In the genomic region with DNA sequence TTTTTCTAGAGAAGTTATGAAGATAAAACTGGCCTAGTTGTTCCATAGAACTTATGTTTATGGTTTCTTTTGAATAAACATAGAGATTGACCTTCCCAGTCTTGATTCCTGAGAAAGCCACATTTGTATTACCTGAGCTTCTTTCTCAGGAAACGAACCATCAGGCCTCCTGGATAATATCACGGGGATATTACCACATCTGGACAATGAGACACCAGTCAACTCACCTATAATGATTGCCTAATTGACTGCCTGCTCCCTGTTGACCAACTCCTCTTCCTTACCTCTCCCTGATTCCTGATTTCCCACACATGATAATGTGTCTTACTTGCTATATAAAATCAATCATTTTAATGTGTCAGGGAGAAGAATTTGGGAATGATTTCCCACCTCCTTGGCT, we compare ENCODE assay signal across 32 cellular contexts.
A peak's percentile ranks its signal among the peaks of the same experiment; 100 is the strongest.
DNase-seq lines count a peak whose midpoint lies in the region; ATAC-seq, FAIRE-seq and TF ChIP-seq lines count a peak whose summit lies in the region.
"Had no signal": no experiment of that assay in that cellular context is flagged by ENCODE, and none has a peak within 500 bp of the region (broad histone marks: within the 10 kb centered on the region; RNA-seq: fewer than 3 reads in every experiment).

No MANE protein-coding gene starts in this region.

- H3K9me2 ChIP-seq in SU-DHL-6 (replicated peaks; ENCODE audit: insufficient read depth, low read length), result no peaks in the 10 kb centered on the region
- H3K9me2 ChIP-seq: SK-N-SH had no signal

- H3K4me3 ChIP-seq in BLaER1 (no peak overlapping the region), SU-DHL-6 (ENCODE audit: insufficient read depth, low read length, poor library complexity, severe bottlenecking) (no peak overlapping the region), keratinocyte (ENCODE audit: control insufficient read depth in 2 of 3, extremely low read depth in 1 of 3, insufficient read depth in 2 of 3, low read depth in 1 of 3, low read length in 3 of 3) (no peak overlapping the region), neural progenitor cell (no peak overlapping the region)
- H3K4me3 ChIP-seq: body of pancreas, gastroesophageal sphincter, lung, ovary, upper lobe of left lung had no signal

- DNase-seq in keratinocyte (ENCODE audit: low read depth, low spot score), result no peak
- DNase-seq in HK-2 (ENCODE audit: unreplicated experiment), result no peak
- no peak for DNase-seq in activated naive CD4-positive, alpha-beta T cell treated with anti-CD3 and anti-CD28 coated beads, Interleukin-2, amount 50 U/mL, for 72 hours (ENCODE audit: low spot score in 2 of 2)
- no peak for DNase-seq in NCI-H1436 (lab: John Stamatoyannopoulos, UW)
- DNase-seq in neural progenitor cell (ENCODE audit: low spot score), result no peak
- DNase-seq: activated CD4-positive, alpha-beta memory T cell treated with anti-CD3 and anti-CD28 coated beads, Interleukin-2, amount 10 ng/mL, durations not matched to agents 7 days and 5 days; activated CD8-positive, alpha-beta memory T cell treated with anti-CD3 and anti-CD28 coated beads, Interleukin-2, amount 50 U/mL, for 48 hours; activated naive CD4-positive, alpha-beta T cell treated with anti-CD3 and anti-CD28 coated beads, Interleukin-2, amount 10 ng/mL, durations not matched to agents 7 days and 5 days; body of pancreas; CD4-positive, alpha-beta T cell; DMS79 treated with DMSO at 0.1 percent for 48 hours; GDM1; hippocampal formation; left cardiac atrium; NCI-H1092; NCI-H187; NCI-H2171; NCI-H510A; nephron progenitor cell; ovary; PC-3; SK-N-SH; substantia nigra; T-helper 17 cell; upper lobe of left lung had no signal

- H3K79me2 ChIP-seq in SU-DHL-6 (ENCODE audit: insufficient read depth, low read length) (no peaks in the 10 kb centered on the region), keratinocyte (ENCODE audit: control insufficient read depth, insufficient read depth, low read length) (no peaks in the 10 kb centered on the region), neural progenitor cell (ENCODE audit: low read depth) (no peaks in the 10 kb centered on the region)

- H3K27ac ChIP-seq in BLaER1 (no peak overlapping the region), SU-DHL-6 (ENCODE audit: low read depth, low read length) (peak overlapping the region; percentile 67), keratinocyte (ENCODE audit: control insufficient read depth, insufficient read depth, low read length) (peak overlapping the region; percentile 4), neural progenitor cell (no peak overlapping the region)
- H3K27ac ChIP-seq: body of pancreas, gastroesophageal sphincter, ovary, upper lobe of left lung had no signal

- no peaks in the 10 kb centered on the region for H3K27me3 Mint-ChIP-seq in neural progenitor cell (ENCODE audit: insufficient read depth, low read depth)
- H3K27me3 Mint-ChIP-seq: activated CD4-positive, alpha-beta memory T cell treated with anti-CD3 and anti-CD28 coated beads, Interleukin-2, amount 10 ng/mL, durations not matched to agents 7 days and 5 days; activated naive CD4-positive, alpha-beta T cell treated with anti-CD3 and anti-CD28 coated beads, Interleukin-2, amount 10 ng/mL, durations not matched to agents 7 days and 5 days; CD4-positive, alpha-beta T cell; T-helper 17 cell had no signal

- peak overlapping the region; percentile 46 for H3K4me2 ChIP-seq in BLaER1
- peak overlapping the region; percentile 13 for H3K4me2 ChIP-seq in SU-DHL-6 (ENCODE audit: low read depth, low read length, poor library complexity, severe bottlenecking)
- no peak overlapping the region for H3K4me2 ChIP-seq in keratinocyte (ENCODE audit: control insufficient read depth, extremely low read depth, insufficient read depth, low read depth, low read length)
- no peak overlapping the region for H3K4me2 ChIP-seq in neural progenitor cell
- H3K4me2 ChIP-seq: SK-N-SH had no signal

- FAIRE-seq in keratinocyte (lab: Jason Lieb, UNC), result peak; percentile 41
- FAIRE-seq: GM19239 had no signal

- peak; percentile 9 for ATAC-seq in HG02870 (IDR thresholded peaks at IDR 0.05; ENCODE audit: unreplicated experiment)
- ATAC-seq in activated naive CD4-positive, alpha-beta T cell treated with anti-CD3 and anti-CD28 coated beads, Interleukin-2, amount 50 U/mL, for 72 hours, result no peak
- ATAC-seq: body of pancreas; gastroesophageal sphincter; left cardiac atrium; PC-3; stimulated activated effector memory CD8-positive, alpha-beta T cell treated with anti-CD3 and anti-CD28 coated beads, Interleukin-12 subunit alpha, Interleukin-12 subunit beta, amount 100 ng/mL, for 72 hours had no signal

- H4K20me1 ChIP-seq in BLaER1, result no peaks in the 10 kb centered on the region
- H4K20me1 ChIP-seq in SU-DHL-6 (ENCODE audit: low read depth, low read length), result no peaks in the 10 kb centered on the region
- no peaks in the 10 kb centered on the region for H4K20me1 ChIP-seq in keratinocyte (ENCODE audit: control insufficient read depth, extremely low read depth, insufficient read depth, low read length)
- no peaks in the 10 kb centered on the region for H4K20me1 ChIP-seq in neural progenitor cell (ENCODE audit: low read depth)

- TF ChIP-seq CTCF in SU-DHL-6 (IDR thresholded peaks at IDR 0.05; ENCODE audit: insufficient read depth, low read length, poor library complexity, severe bottlenecking) (no peak), keratinocyte (optimal IDR thresholded peaks at IDR 0.05 in 1 of 3, IDR thresholded peaks at IDR 0.05 in 1 of 3, conservative IDR thresholded peaks at IDR 0.05 in 1 of 3; ENCODE audit: extremely low read depth in 1 of 3, insufficient read depth in 2 of 3, low read length in 3 of 3) (no peak), neural progenitor cell (IDR thresholded peaks at IDR 0.05) (no peak)

- H3K4me1 ChIP-seq in BLaER1, result peaks cover 12% of the 10 kb centered on the region
- H3K4me1 ChIP-seq in keratinocyte (ENCODE audit: control insufficient read depth, extremely low read depth, insufficient read depth, low read length), result no peaks in the 10 kb centered on the region
- no peaks in the 10 kb centered on the region for H3K4me1 ChIP-seq in neural progenitor cell
- H3K4me1 ChIP-seq: body of pancreas, gastroesophageal sphincter, upper lobe of left lung had no signal

- dilution Hi-C loops in keratinocyte (cut with MboI; ENCODE audit: extremely low pct_ligation_motif_present, low sequenced_read_pairs), result no loop called here

- H3K9me3 ChIP-seq in BLaER1 (no peaks in the 10 kb centered on the region), SU-DHL-6 (ENCODE audit: insufficient read depth, low read length) (peaks cover 6% of the 10 kb centered on the region; the same call in 1 of the 2 replicates), keratinocyte (ENCODE audit: control insufficient read depth, low read depth, low read length) (no peaks in the 10 kb centered on the region), neural progenitor cell (ENCODE audit: low read depth) (peaks cover 4% of the 10 kb centered on the region)
- H3K9me3 ChIP-seq: body of pancreas, gastroesophageal sphincter, ovary, SK-N-SH, upper lobe of left lung had no signal

- peaks cover 6 to 13% of the 10 kb centered on the region in 2 donors for H3K9me3 Mint-ChIP-seq in activated naive CD4-positive, alpha-beta T cell treated with anti-CD3 and anti-CD28 coated beads, Interleukin-2, amount 50 U/mL, for 72 hours
- H3K9me3 Mint-ChIP-seq in neural progenitor cell, result peaks cover 5% of the 10 kb centered on the region

- H3K4me3 Mint-ChIP-seq in neural progenitor cell, result no peak overlapping the region
- H3K4me3 Mint-ChIP-seq: activated CD4-positive, alpha-beta memory T cell treated with anti-CD3 and anti-CD28 coated beads, Interleukin-2, amount 10 ng/mL, durations not matched to agents 7 days and 5 days; activated naive CD4-positive, alpha-beta T cell treated with anti-CD3 and anti-CD28 coated beads, Interleukin-2, amount 10 ng/mL, durations not matched to agents 7 days and 5 days; CD4-positive, alpha-beta T cell; nephron progenitor cell; stimulated activated effector memory CD8-positive, alpha-beta T cell treated with anti-CD3 and anti-CD28 coated beads, Interleukin-12 subunit alpha, Interleukin-12 subunit beta, amount 100 ng/mL, for 72 hours; T-helper 17 cell had no signal

- H3K36me3 Mint-ChIP-seq in activated naive CD4-positive, alpha-beta T cell treated with anti-CD3 and anti-CD28 coated beads, Interleukin-2, amount 50 U/mL, for 72 hours, result peaks cover 0 to 6% of the 10 kb centered on the region in 2 donors
- no peaks in the 10 kb centered on the region for H3K36me3 Mint-ChIP-seq in neural progenitor cell
- H3K36me3 Mint-ChIP-seq: activated naive CD4-positive, alpha-beta T cell treated with anti-CD3 and anti-CD28 coated beads, Interleukin-2, amount 10 ng/mL, durations not matched to agents 7 days and 5 days; stimulated activated effector memory CD8-positive, alpha-beta T cell treated with anti-CD3 and anti-CD28 coated beads, Interleukin-12 subunit alpha, Interleukin-12 subunit beta, amount 100 ng/mL, for 72 hours had no signal

- H3K9ac ChIP-seq in BLaER1, result no peak overlapping the region
- H3K9ac ChIP-seq in SU-DHL-6 (ENCODE audit: low read length), result no peak overlapping the region
- H3K9ac ChIP-seq in keratinocyte (ENCODE audit: control insufficient read depth, extremely low read depth, insufficient read depth, low read length), result no peak overlapping the region
- H3K9ac ChIP-seq in neural progenitor cell, result no peak overlapping the region
- H3K9ac ChIP-seq: SK-N-SH had no signal

- no peak overlapping the region for H3K27ac Mint-ChIP-seq in activated naive CD4-positive, alpha-beta T cell treated with anti-CD3 and anti-CD28 coated beads, Interleukin-2, amount 50 U/mL, for 72 hours
- no peak overlapping the region for H3K27ac Mint-ChIP-seq in neural progenitor cell
- H3K27ac Mint-ChIP-seq: activated CD4-positive, alpha-beta memory T cell treated with anti-CD3 and anti-CD28 coated beads, Interleukin-2, amount 10 ng/mL, durations not matched to agents 7 days and 5 days; activated naive CD4-positive, alpha-beta T cell treated with anti-CD3 and anti-CD28 coated beads, Interleukin-2, amount 10 ng/mL, durations not matched to agents 7 days and 5 days; CD4-positive, alpha-beta T cell; nephron progenitor cell; stimulated activated effector memory CD8-positive, alpha-beta T cell treated with anti-CD3 and anti-CD28 coated beads, Interleukin-12 subunit alpha, Interleukin-12 subunit beta, amount 100 ng/mL, for 72 hours; T-helper 17 cell had no signal

- H3F3A ChIP-seq in SU-DHL-6 (ENCODE audit: insufficient read depth) (peaks cover 6% of the 10 kb centered on the region; the same call in 1 of the 2 replicates), neural progenitor cell (ENCODE audit: low read depth) (no peaks in the 10 kb centered on the region)

- no peaks in the 10 kb centered on the region for H3K27me3 ChIP-seq in BLaER1
- H3K27me3 ChIP-seq in SU-DHL-6 (ENCODE audit: low read length), result no peaks in the 10 kb centered on the region
- no peaks in the 10 kb centered on the region for H3K27me3 ChIP-seq in keratinocyte (ENCODE audit: control insufficient read depth, extremely low read depth, insufficient read depth, low read length)
- no peaks in the 10 kb centered on the region for H3K27me3 ChIP-seq in neural progenitor cell
- H3K27me3 ChIP-seq: body of pancreas, gastroesophageal sphincter, ovary, upper lobe of left lung had no signal

- no peaks in the 10 kb centered on the region for H3K4me1 Mint-ChIP-seq in neural progenitor cell
- H3K4me1 Mint-ChIP-seq: activated CD4-positive, alpha-beta memory T cell treated with anti-CD3 and anti-CD28 coated beads, Interleukin-2, amount 10 ng/mL, durations not matched to agents 7 days and 5 days; activated naive CD4-positive, alpha-beta T cell treated with anti-CD3 and anti-CD28 coated beads, Interleukin-2, amount 10 ng/mL, durations not matched to agents 7 days and 5 days; nephron progenitor cell; stimulated activated effector memory CD8-positive, alpha-beta T cell treated with anti-CD3 and anti-CD28 coated beads, Interleukin-12 subunit alpha, Interleukin-12 subunit beta, amount 100 ng/mL, for 72 hours; T-helper 17 cell had no signal

- peak overlapping the region; percentile 79 for H2AFZ ChIP-seq in SU-DHL-6 (ENCODE audit: low read depth, low read length, severe bottlenecking)
- peak overlapping the region; percentile 41 for H2AFZ ChIP-seq in keratinocyte (ENCODE audit: control insufficient read depth, low read length)
- no peak overlapping the region for H2AFZ ChIP-seq in neural progenitor cell (replicated peaks)

- no peaks in the 10 kb centered on the region for H3K9me1 ChIP-seq in keratinocyte (ENCODE audit: control insufficient read depth, extremely low read depth, insufficient read depth, low read length)

- H3K36me3 ChIP-seq in BLaER1 (no peaks in the 10 kb centered on the region), SU-DHL-6 (ENCODE audit: low read length) (no peaks in the 10 kb centered on the region), keratinocyte (ENCODE audit: control insufficient read depth in 2 of 2, extremely low read depth in 1 of 2, insufficient read depth in 2 of 2, low read length in 2 of 2) (no peaks in the 10 kb centered on the region), neural progenitor cell (no peaks in the 10 kb centered on the region)
- H3K36me3 ChIP-seq: gastroesophageal sphincter, ovary, upper lobe of left lung had no signal

Comparison
In these comparisons a context has a peak if more than half of its experiments do, and no peak if none do; other contexts are left out.
1. H3K27ac ChIP-seq: peak in SU-DHL-6 (single experiment) and keratinocyte (single experiment); none in BLaER1 (single experiment) and neural progenitor cell (single experiment).
2. H3K4me2 ChIP-seq: peak in BLaER1 (single experiment) and SU-DHL-6 (single experiment); none in keratinocyte (single experiment) and neural progenitor cell (single experiment).